In genomic region chr1:41456847-41457540, GRCh38 we compare ENCODE assay signal across 25 cellular contexts. TPM values are rescaled to one million over a fixed set of nuclear protein-coding genes. Genes with fewer than 3 reads are reported as not detected.
DNase-seq lines count a peak whose midpoint lies in the region; ATAC-seq, FAIRE-seq and TF ChIP-seq lines count a peak whose summit lies in the region.
"Had no signal": no experiment of that assay in that cellular context is flagged by ENCODE, and none has a peak within 500 bp of the region (broad histone marks: within the 10 kb centered on the region; RNA-seq: fewer than 3 reads in every experiment).

No MANE protein-coding gene starts in this region.

- no peaks in the 10 kb centered on the region for H3K79me2 ChIP-seq in astrocyte (ENCODE audit: insufficient read depth, low read length)

- H3K27me3 ChIP-seq in astrocyte (ENCODE audit: insufficient read depth, low read length) = no peaks in the 10 kb centered on the region
- no peaks in the 10 kb centered on the region for H3K27me3 ChIP-seq in heart right ventricle
- H3K27me3 ChIP-seq: adrenal gland; BLaER1 treated with 17β-estradiol and CSF1 and Interleukin-3, amounts not matched to agents 10 nM and 100 nM; Peyer's patch; upper lobe of right lung had no signal

- peaks cover 2% of the 10 kb centered on the region for H3K9me3 Mint-ChIP-seq in astrocyte (ENCODE audit: unreplicated experiment)
- H3K9me3 Mint-ChIP-seq: activated T-cell treated with anti-CD3 and anti-CD28 coated beads, Interleukin-2, amount 50 U/mL, for 4 hours; effector memory CD8-positive, alpha-beta T cell; stimulated activated effector memory CD8-positive, alpha-beta T cell treated with anti-CD3 and anti-CD28 coated beads, Interleukin-12 subunit alpha, Interleukin-12 subunit beta, amount 100 ng/mL, for 72 hours had no signal

- no peaks in the 10 kb centered on the region for H3K9me3 ChIP-seq in astrocyte (ENCODE audit: insufficient read depth, low read depth, low read length)
- H3K9me3 ChIP-seq in heart right ventricle = no peaks in the 10 kb centered on the region
- H3K9me3 ChIP-seq: adrenal gland; BLaER1 treated with 17β-estradiol and CSF1 and Interleukin-3, amounts not matched to agents 10 nM and 100 nM; Peyer's patch; upper lobe of right lung had no signal

- H3K4me3 ChIP-seq in astrocyte (ENCODE audit: insufficient read depth, low read depth, low read length) = no peak overlapping the region
- H3K4me3 ChIP-seq in heart right ventricle = no peak overlapping the region
- H3K4me3 ChIP-seq: adrenal gland; BLaER1 treated with 17β-estradiol and CSF1 and Interleukin-3, amounts not matched to agents 10 nM and 100 nM; coronary artery; lung; Peyer's patch; upper lobe of right lung had no signal

- no peak overlapping the region for H3K4me3 Mint-ChIP-seq in astrocyte (ENCODE audit: unreplicated experiment)
- H3K4me3 Mint-ChIP-seq: activated T-cell treated with anti-CD3 and anti-CD28 coated beads, Interleukin-2, amount 50 U/mL, for 4 hours; effector memory CD8-positive, alpha-beta T cell; stimulated activated effector memory CD8-positive, alpha-beta T cell treated with anti-CD3 and anti-CD28 coated beads, Interleukin-12 subunit alpha, Interleukin-12 subunit beta, amount 100 ng/mL, for 72 hours had no signal

- H4K20me1 ChIP-seq in astrocyte (ENCODE audit: insufficient read depth, low read length) = no peaks in the 10 kb centered on the region
- H4K20me1 ChIP-seq: BLaER1 treated with 17β-estradiol and CSF1 and Interleukin-3, amounts not matched to agents 10 nM and 100 nM had no signal

- H3K36me3 Mint-ChIP-seq in astrocyte (ENCODE audit: low read depth, unreplicated experiment) = peaks cover 4% of the 10 kb centered on the region
- H3K36me3 Mint-ChIP-seq: stimulated activated effector memory CD8-positive, alpha-beta T cell treated with anti-CD3 and anti-CD28 coated beads, Interleukin-12 subunit alpha, Interleukin-12 subunit beta, amount 100 ng/mL, for 72 hours had no signal

- no peaks in the 10 kb centered on the region for H3K36me3 ChIP-seq in astrocyte (ENCODE audit: insufficient read depth, low read length)
- H3K36me3 ChIP-seq in heart right ventricle = no peaks in the 10 kb centered on the region
- H3K36me3 ChIP-seq: adrenal gland; BLaER1 treated with 17β-estradiol and CSF1 and Interleukin-3, amounts not matched to agents 10 nM and 100 nM; Peyer's patch; upper lobe of right lung had no signal

- H3K4me2 ChIP-seq in astrocyte (ENCODE audit: low read length) = no peak overlapping the region
- H3K4me2 ChIP-seq: BLaER1 treated with 17β-estradiol and CSF1 and Interleukin-3, amounts not matched to agents 10 nM and 100 nM had no signal

- 64 to 73% methylated on average over 10 of the region's 10 CpGs for WGBS in heart right ventricle, 2 donors

- peak; percentile 68 for DNase-seq in GM03348 (ENCODE audit: low spot score)
- peak; percentile 67 for DNase-seq in astrocyte (ENCODE audit: low read depth)
- no peak for DNase-seq in heart right ventricle
- peak; percentile 74 for DNase-seq in posterior vena cava (ENCODE audit: low spot score)
- DNase-seq in NCI-H1694 treated with DMSO at 0.1 percent for 48 hours (lab: John Stamatoyannopoulos, UW) = no peak
- DNase-seq in D341Med (ENCODE audit: low spot score) = no peak
- DNase-seq in medulla oblongata (ENCODE audit: extremely low spot score) = no peak
- DNase-seq: activated CD4-positive, alpha-beta T cell treated with anti-CD3 and anti-CD28 coated beads for 4 hours; activated naive CD4-positive, alpha-beta T cell treated with Interleukin-2 at 50 U/mL for 16 hours; activated T-cell treated with anti-CD3 and anti-CD28 coated beads, Interleukin-2, amount 50 U/mL, for 4 hours; adrenal gland; effector memory CD8-positive, alpha-beta T cell; MM.1S; NCI-H1417 treated with DMSO at 0.1 percent for 48 hours; NCI-H510A treated with DMSO at 0.1 percent for 48 hours; Peyer's patch; T-helper 2 cell; upper lobe of right lung had no signal

- peaks cover 18% of the 10 kb centered on the region for H3K4me1 Mint-ChIP-seq in astrocyte (ENCODE audit: low read depth, unreplicated experiment)
- H3K4me1 Mint-ChIP-seq: stimulated activated effector memory CD8-positive, alpha-beta T cell treated with anti-CD3 and anti-CD28 coated beads, Interleukin-12 subunit alpha, Interleukin-12 subunit beta, amount 100 ng/mL, for 72 hours had no signal

- no peak overlapping the region for H3K27ac ChIP-seq in astrocyte (ENCODE audit: low read depth, low read length)
- peak overlapping the region in 6 of 10 donors; percentile 48 to 68 (median 53) for H3K27ac ChIP-seq in heart right ventricle
- H3K27ac ChIP-seq: adrenal gland; BLaER1 treated with 17β-estradiol and CSF1 and Interleukin-3, amounts not matched to agents 10 nM and 100 nM; coronary artery; Peyer's patch; upper lobe of right lung had no signal

- FAIRE-seq in astrocyte (lab: Jason Lieb, UNC) = no peak

- peak; percentile 18 to 64 (median 42) for ATAC-seq in heart right ventricle
- ATAC-seq in GM21723 (IDR thresholded peaks at IDR 0.05; ENCODE audit: unreplicated experiment) = no peak
- ATAC-seq: activated T-cell treated with anti-CD3 and anti-CD28 coated beads, Interleukin-2, amount 50 U/mL, for 4 hours; effector memory CD8-positive, alpha-beta T cell; upper lobe of right lung had no signal

- H3K9ac ChIP-seq in astrocyte (ENCODE audit: low read length) = no peak overlapping the region
- H3K9ac ChIP-seq: BLaER1 treated with 17β-estradiol and CSF1 and Interleukin-3, amounts not matched to agents 10 nM and 100 nM had no signal

- intact Hi-C loops in heart right ventricle (cut with DNase I) = no loop called here
- intact Hi-C loops in posterior vena cava (cut with DNase I) = no loop called here

- H2AFZ ChIP-seq in astrocyte (ENCODE audit: low read depth, low read length) = no peak overlapping the region

- no peak overlapping the region for H3K27ac Mint-ChIP-seq in astrocyte (ENCODE audit: unreplicated experiment)
- H3K27ac Mint-ChIP-seq: effector memory CD8-positive, alpha-beta T cell; stimulated activated effector memory CD8-positive, alpha-beta T cell treated with anti-CD3 and anti-CD28 coated beads, Interleukin-12 subunit alpha, Interleukin-12 subunit beta, amount 100 ng/mL, for 72 hours had no signal

- TF ChIP-seq CTCF in astrocyte (IDR thresholded peaks at IDR 0.05; ENCODE audit: insufficient read depth, low read depth, low read length) = no peak
- TF ChIP-seq CTCF in heart right ventricle (IDR thresholded peaks at IDR 0.05) = no peak

- H3K4me1 ChIP-seq in astrocyte (ENCODE audit: insufficient read depth, low read length) = peaks cover 21% of the 10 kb centered on the region
- H3K4me1 ChIP-seq in heart right ventricle = peaks cover 0 to 39% (median 23%) of the 10 kb centered on the region in 9 donors
- H3K4me1 ChIP-seq: BLaER1 treated with 17β-estradiol and CSF1 and Interleukin-3, amounts not matched to agents 10 nM and 100 nM; upper lobe of right lung had no signal

- H3K27me3 Mint-ChIP-seq in astrocyte (ENCODE audit: low read depth, unreplicated experiment) = peaks cover 9% of the 10 kb centered on the region

RNA-seq across cellular contexts. Expression of gene EDN2, which starts 27.5 kb away (rescaled TPM):
- total RNA-seq in astrocyte (0.45 TPM in 1 of 2 replicates, not detected in the other), heart right ventricle (1 to 10 TPM in 3 of 10 donors, under 1 TPM in 3, not detected in 4; 0.30 to 8.5 (median 0.96) TPM), posterior vena cava (not detected)
- polyA plus RNA-seq in heart right ventricle = 1 to 10 TPM in 1 of 2 donors, not detected in 1; 2.0 TPM
- total RNA-seq: activated T-cell treated with anti-CD3 and anti-CD28 coated beads, Interleukin-2, amount 50 U/mL, for 4 hours; adrenal gland; pulmonary artery endothelial cell; SK-MEL-5; upper lobe of right lung had no signal

Comparison
In these comparisons a context has a peak if more than half of its experiments do, and no peak if none do; other contexts are left out.
1. DNase-seq: peak in GM03348 (single experiment), astrocyte (single experiment) and posterior vena cava (single experiment); none in heart right ventricle (0 of 2), NCI-H1694 treated with DMSO at 0.1 percent for 48 hours (single experiment), D341Med (single experiment) and medulla oblongata (single experiment).